In genomic region chr10:113562108-113562507, GRCh38 we compare ENCODE assay signal across 28 cellular contexts. TPM values are rescaled to one million over a fixed set of nuclear protein-coding genes. Genes with fewer than 3 reads are reported as not detected.
"Had no signal": no experiment of that assay in that cellular context is flagged by ENCODE, and none has a peak within 500 bp of the region (broad histone marks: within the 10 kb centered on the region; RNA-seq: fewer than 3 reads in every experiment).

No MANE protein-coding gene starts in this region.

- H3K4me1 ChIP-seq: foreskin keratinocyte had no signal

- H3K9me3 Mint-ChIP-seq: central memory CD8-positive, alpha-beta T cell; dendritic cell treated with granulocyte-macrophage colony-stimulating factor and Interleukin-4, amounts not matched to agents 40 ng/mL and 50 ng/mL, for 4 days; endodermal cell; mesothelial cell of epicardium; natural killer cell had no signal

- FAIRE-seq: bronchial epithelial cell, islet of Langerhans had no signal

- H3K9me3 ChIP-seq: thoracic aorta, upper lobe of left lung, vagina had no signal

- H3K4me3 Mint-ChIP-seq: activated naive CD8-positive, alpha-beta T cell; central memory CD8-positive, alpha-beta T cell; dendritic cell treated with granulocyte-macrophage colony-stimulating factor and Interleukin-4, amounts not matched to agents 40 ng/mL and 50 ng/mL, for 4 days; endodermal cell; mesothelial cell of epicardium; natural killer cell; T-helper 17 cell had no signal

- DNase-seq: activated CD4-positive, alpha-beta T cell treated with anti-CD3 and anti-CD28 coated beads for 48 hours; activated CD4-positive, alpha-beta T cell treated with anti-CD3 and anti-CD28 coated beads, Interleukin-2, amount 50 U/mL, for 48 hours; activated CD8-positive, alpha-beta memory T cell treated with anti-CD3 and anti-CD28 coated beads for 24 hours; activated effector memory CD4-positive, alpha-beta T cell treated with Interleukin-2 at 50 U/mL for 16 hours; activated naive CD4-positive, alpha-beta T cell treated with Interleukin-2 at 50 U/mL for 16 hours; anterior cingulate cortex; endodermal cell; foreskin keratinocyte; left ventricle myocardium superior; natural killer cell; posterior cingulate gyrus; retina; stimulated activated naive CD4-positive, alpha-beta T cell; T-helper 17 cell; T1000; upper lobe of left lung had no signal

- H3K4me3 ChIP-seq: thoracic aorta, upper lobe of left lung, vagina had no signal

- H3K27me3 Mint-ChIP-seq: activated naive CD8-positive, alpha-beta T cell had no signal

- H3K36me3 Mint-ChIP-seq: activated naive CD8-positive, alpha-beta T cell; mesothelial cell of epicardium; natural killer cell had no signal

- H3K36me3 ChIP-seq: thoracic aorta, upper lobe of left lung, vagina, WERI-Rb-1 had no signal

- H3K27ac ChIP-seq: foreskin keratinocyte, thoracic aorta, upper lobe of left lung, vagina, WERI-Rb-1 had no signal

- H3K27me3 ChIP-seq: vagina had no signal

- ATAC-seq: activated CD4-positive, CD25-positive, alpha-beta regulatory T cell treated with anti-CD3 and anti-CD28 coated beads, Interleukin-2, amount 50 U/mL, for 24 hours; esophagus mucosa; foreskin keratinocyte; left ventricle myocardium superior; natural killer cell; T-helper 17 cell had no signal

- H3K27ac Mint-ChIP-seq: activated naive CD8-positive, alpha-beta T cell; dendritic cell treated with granulocyte-macrophage colony-stimulating factor and Interleukin-4, amounts not matched to agents 40 ng/mL and 50 ng/mL, for 4 days; endodermal cell; mesothelial cell of epicardium; natural killer cell; T-helper 17 cell had no signal

RNA-seq across cellular contexts. Expression of gene HABP2, which starts 9.3 kb away (rescaled TPM):
- total RNA-seq: bronchial epithelial cell, foreskin keratinocyte, left ventricle myocardium superior, mesothelial cell of epicardium, natural killer cell, omental fat pad, T-helper 17 cell, thoracic aorta, vagina had no signal
- polyA plus RNA-seq: foreskin keratinocyte had no signal
